ENCODE assay signal across 9 cellular contexts in the genomic region with DNA sequence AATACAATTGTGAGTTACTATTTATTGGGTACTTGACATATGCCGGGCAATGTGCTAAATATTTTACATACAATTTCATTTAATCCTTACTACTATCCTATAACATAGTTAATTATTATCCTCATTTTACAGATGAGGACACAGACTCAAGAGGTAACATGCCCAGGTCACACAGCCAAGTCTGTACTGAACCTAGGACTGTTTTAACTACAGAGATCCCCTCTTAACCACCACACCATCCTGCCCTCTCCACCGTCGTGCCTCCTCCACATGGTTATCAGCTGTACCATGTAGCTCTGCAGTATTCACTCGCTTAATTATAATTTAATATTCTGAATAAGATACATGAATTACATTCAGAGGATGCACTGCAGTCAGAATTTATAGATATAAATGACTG. TPM values are rescaled to one million over a fixed set of nuclear protein-coding genes. Genes with fewer than 3 reads are reported as not detected.
A peak's percentile ranks its signal among the peaks of the same experiment; 100 is the strongest.
DNase-seq lines count a peak whose midpoint lies in the region; ATAC-seq and TF ChIP-seq lines count a peak whose summit lies in the region.
"Had no signal": no experiment of that assay in that cellular context is flagged by ENCODE, and none has a peak within 500 bp of the region (broad histone marks: within the 10 kb centered on the region; RNA-seq: fewer than 3 reads in every experiment).

No MANE protein-coding gene starts in this region.

- peak; percentile 39 for DNase-seq in GM12865 (ENCODE audit: low read depth)
- peak in 1 of 34 experiments; percentile 10 for DNase-seq in T-cell
- no peak for DNase-seq in naive B cell
- no peak for DNase-seq in NCI-H446 treated with DMSO at 0.1 percent for 48 hours (lab: John Stamatoyannopoulos, UW)
- DNase-seq in NK-92 treated with Interleukin-12 subunit alpha and Interleukin-12 subunit beta, amount 100 ng/mL, for 24 hours (lab: John Stamatoyannopoulos, UW), result no peak
- no peak for DNase-seq in activated gamma-delta T cell treated with Interleukin-2 at 50 U/mL for 16 hours
- no peak for DNase-seq in MG63
- DNase-seq: MM.1S had no signal

- H3K27me3 Mint-ChIP-seq in T-cell (no peaks in the 10 kb centered on the region), naive B cell (no peaks in the 10 kb centered on the region)

- peak overlapping the region in 1 of 2 donors; percentile 39 for H3K27ac Mint-ChIP-seq in T-cell
- H3K27ac Mint-ChIP-seq in naive B cell, result peak overlapping the region in 3 of 6 donors; percentile 24 to 55 (median 52)

- POLR2A ChIA-PET in T-cell (lab: Charles Lee), result no interaction called here

- no peaks in the 10 kb centered on the region for H3K27me3 ChIP-seq in MG63

- H3K4me1 Mint-ChIP-seq in T-cell, result peaks cover 83 to 90% (median 85%) of the 10 kb centered on the region in 3 donors
- peaks cover 58 to 76% (median 67%) of the 10 kb centered on the region in 3 donors for H3K4me1 Mint-ChIP-seq in naive B cell

- H3K9me3 Mint-ChIP-seq in T-cell (no peaks in the 10 kb centered on the region), naive B cell (no peaks in the 10 kb centered on the region)

- H3K36me3 ChIP-seq in MG63, result 0 out of 2 replicates have a peak, but pooled peaks cover 3% of the 10 kb centered on the region

- H3K9me3 ChIP-seq in MG63, result no peaks in the 10 kb centered on the region

- no peak for TF ChIP-seq CTCF in GM12865 (IDR thresholded peaks at IDR 0.05; ENCODE audit: insufficient read depth, low read depth, low read length, missing control alignments)

- H3K36me3 Mint-ChIP-seq in T-cell (peaks cover 5% of the 10 kb centered on the region), naive B cell (no peaks in the 10 kb centered on the region)

- H3K4me3 Mint-ChIP-seq in T-cell (peak overlapping the region; percentile 24 to 88 (median 39)), naive B cell (peak overlapping the region in 6 of 8 donors; percentile 22 to 70 (median 38))

- H3K4me3 ChIP-seq in GM12865 (ENCODE audit: low read depth, low read length), result peak overlapping the region; percentile 6; the same call in 1 of the 2 replicates
- no peak overlapping the region for H3K4me3 ChIP-seq in MG63

- CTCF ChIA-PET in T-cell (lab: Charles Lee), result interaction anchor here (0.6 to 1.5 kb wide), 5 partner anchors 8 to 518 kb away, joined by 3 to 4 read pairs (median 3); no protein-coding TSS in a partner anchor

- ATAC-seq in GM21447 (IDR thresholded peaks at IDR 0.05; ENCODE audit: unreplicated experiment) (peak; percentile 37), T-cell (replicated peaks in 1 of 4) (no peak), naive B cell (ENCODE audit: low read depth in 2 of 2) (no peak)

RNA-seq across cellular contexts. Expression of a gene that starts 5.3 kb away (rescaled TPM):
- total RNA-seq in T-cell, result 10 to 100 TPM; 42.4 to 56.6 (median 50.5) TPM
- 10 to 100 TPM; 42.2 to 49.1 (median 44.8) TPM for polyA plus RNA-seq in naive B cell (ENCODE audit: low read depth in 6 of 6)
- total RNA-seq in MG63 (2014; rRNA removed; shearing (Covaris generic); ENCODE audit: low replicate concordance), result 43.3 and 58.4 TPM in 2 replicates
